Comparison of ENCODE assay signal across 1 cellular context in the genomic region with DNA sequence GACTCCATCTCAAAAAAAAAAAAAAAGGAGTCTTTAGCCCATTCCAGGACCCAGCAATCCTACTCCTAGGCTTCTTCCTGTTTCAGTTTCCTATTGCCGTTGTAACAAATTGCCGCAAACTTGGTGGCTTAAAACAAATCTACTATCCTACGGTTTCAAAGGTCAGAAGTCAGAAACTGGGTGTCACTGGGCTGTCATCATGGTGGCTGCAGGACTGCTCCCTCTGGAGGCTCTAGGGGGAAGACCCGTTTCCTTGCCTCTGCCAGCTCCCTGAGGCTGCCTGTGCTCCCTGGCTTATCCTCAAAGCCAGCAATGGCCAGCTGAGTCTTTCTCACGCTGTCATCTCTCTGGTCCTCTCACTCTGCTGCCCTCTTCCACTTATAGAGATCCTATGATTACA.
TF ChIP-seq lines count a peak whose summit lies in the region.

No MANE protein-coding gene starts in this region.

TF ChIP-seq in H1, 55 proteins besides CTCF, POLR2A, EP300 and RAD21 (continued from another document):
- TF ChIP-seq, protein P1, sequence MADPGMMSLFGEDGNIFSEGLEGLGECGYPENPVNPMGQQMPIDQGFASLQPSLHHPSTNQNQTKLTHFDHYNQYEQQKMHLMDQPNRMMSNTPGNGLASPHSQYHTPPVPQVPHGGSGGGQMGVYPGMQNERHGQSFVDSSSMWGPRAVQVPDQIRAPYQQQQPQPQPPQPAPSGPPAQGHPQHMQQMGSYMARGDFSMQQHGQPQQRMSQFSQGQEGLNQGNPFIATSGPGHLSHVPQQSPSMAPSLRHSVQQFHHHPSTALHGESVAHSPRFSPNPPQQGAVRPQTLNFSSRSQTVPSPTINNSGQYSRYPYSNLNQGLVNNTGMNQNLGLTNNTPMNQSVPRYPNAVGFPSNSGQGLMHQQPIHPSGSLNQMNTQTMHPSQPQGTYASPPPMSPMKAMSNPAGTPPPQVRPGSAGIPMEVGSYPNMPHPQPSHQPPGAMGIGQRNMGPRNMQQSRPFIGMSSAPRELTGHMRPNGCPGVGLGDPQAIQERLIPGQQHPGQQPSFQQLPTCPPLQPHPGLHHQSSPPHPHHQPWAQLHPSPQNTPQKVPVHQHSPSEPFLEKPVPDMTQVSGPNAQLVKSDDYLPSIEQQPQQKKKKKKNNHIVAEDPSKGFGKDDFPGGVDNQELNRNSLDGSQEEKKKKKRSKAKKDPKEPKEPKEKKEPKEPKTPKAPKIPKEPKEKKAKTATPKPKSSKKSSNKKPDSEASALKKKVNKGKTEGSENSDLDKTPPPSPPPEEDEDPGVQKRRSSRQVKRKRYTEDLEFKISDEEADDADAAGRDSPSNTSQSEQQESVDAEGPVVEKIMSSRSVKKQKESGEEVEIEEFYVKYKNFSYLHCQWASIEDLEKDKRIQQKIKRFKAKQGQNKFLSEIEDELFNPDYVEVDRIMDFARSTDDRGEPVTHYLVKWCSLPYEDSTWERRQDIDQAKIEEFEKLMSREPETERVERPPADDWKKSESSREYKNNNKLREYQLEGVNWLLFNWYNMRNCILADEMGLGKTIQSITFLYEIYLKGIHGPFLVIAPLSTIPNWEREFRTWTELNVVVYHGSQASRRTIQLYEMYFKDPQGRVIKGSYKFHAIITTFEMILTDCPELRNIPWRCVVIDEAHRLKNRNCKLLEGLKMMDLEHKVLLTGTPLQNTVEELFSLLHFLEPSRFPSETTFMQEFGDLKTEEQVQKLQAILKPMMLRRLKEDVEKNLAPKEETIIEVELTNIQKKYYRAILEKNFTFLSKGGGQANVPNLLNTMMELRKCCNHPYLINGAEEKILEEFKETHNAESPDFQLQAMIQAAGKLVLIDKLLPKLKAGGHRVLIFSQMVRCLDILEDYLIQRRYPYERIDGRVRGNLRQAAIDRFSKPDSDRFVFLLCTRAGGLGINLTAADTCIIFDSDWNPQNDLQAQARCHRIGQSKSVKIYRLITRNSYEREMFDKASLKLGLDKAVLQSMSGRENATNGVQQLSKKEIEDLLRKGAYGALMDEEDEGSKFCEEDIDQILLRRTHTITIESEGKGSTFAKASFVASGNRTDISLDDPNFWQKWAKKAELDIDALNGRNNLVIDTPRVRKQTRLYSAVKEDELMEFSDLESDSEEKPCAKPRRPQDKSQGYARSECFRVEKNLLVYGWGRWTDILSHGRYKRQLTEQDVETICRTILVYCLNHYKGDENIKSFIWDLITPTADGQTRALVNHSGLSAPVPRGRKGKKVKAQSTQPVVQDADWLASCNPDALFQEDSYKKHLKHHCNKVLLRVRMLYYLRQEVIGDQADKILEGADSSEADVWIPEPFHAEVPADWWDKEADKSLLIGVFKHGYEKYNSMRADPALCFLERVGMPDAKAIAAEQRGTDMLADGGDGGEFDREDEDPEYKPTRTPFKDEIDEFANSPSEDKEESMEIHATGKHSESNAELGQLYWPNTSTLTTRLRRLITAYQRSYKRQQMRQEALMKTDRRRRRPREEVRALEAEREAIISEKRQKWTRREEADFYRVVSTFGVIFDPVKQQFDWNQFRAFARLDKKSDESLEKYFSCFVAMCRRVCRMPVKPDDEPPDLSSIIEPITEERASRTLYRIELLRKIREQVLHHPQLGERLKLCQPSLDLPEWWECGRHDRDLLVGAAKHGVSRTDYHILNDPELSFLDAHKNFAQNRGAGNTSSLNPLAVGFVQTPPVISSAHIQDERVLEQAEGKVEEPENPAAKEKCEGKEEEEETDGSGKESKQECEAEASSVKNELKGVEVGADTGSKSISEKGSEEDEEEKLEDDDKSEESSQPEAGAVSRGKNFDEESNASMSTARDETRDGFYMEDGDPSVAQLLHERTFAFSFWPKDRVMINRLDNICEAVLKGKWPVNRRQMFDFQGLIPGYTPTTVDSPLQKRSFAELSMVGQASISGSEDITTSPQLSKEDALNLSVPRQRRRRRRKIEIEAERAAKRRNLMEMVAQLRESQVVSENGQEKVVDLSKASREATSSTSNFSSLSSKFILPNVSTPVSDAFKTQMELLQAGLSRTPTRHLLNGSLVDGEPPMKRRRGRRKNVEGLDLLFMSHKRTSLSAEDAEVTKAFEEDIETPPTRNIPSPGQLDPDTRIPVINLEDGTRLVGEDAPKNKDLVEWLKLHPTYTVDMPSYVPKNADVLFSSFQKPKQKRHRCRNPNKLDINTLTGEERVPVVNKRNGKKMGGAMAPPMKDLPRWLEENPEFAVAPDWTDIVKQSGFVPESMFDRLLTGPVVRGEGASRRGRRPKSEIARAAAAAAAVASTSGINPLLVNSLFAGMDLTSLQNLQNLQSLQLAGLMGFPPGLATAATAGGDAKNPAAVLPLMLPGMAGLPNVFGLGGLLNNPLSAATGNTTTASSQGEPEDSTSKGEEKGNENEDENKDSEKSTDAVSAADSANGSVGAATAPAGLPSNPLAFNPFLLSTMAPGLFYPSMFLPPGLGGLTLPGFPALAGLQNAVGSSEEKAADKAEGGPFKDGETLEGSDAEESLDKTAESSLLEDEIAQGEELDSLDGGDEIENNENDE (IDR thresholded peaks at IDR 0.05; ENCODE audit: insufficient replicate concordance, low read length), result no peak
- TF ChIP-seq SAP30 (IDR thresholded peaks at IDR 0.05; ENCODE audit: insufficient read depth, insufficient replicate concordance, low read length), result no peak
- TF ChIP-seq CBX8 (IDR thresholded peaks at IDR 0.05; ENCODE audit: borderline replicate concordance, low read depth, low read length), result no peak
- TF ChIP-seq BACH1 (IDR thresholded peaks at IDR 0.05; ENCODE audit: low read length), result no peak
- no peak for TF ChIP-seq SP1 (IDR thresholded peaks at IDR 0.05; ENCODE audit: low read depth, low read length)
- no peak for TF ChIP-seq HDAC6 (IDR thresholded peaks at IDR 0.05; ENCODE audit: low read depth, low read length)
- TF ChIP-seq YY1 (IDR thresholded peaks at IDR 0.05; ENCODE audit: low read depth, low read length), result peak; percentile 82
- TF ChIP-seq SIN3A (conservative IDR thresholded peaks at IDR 0.05 in 1 of 2, IDR thresholded peaks at IDR 0.05 in 1 of 2; ENCODE audit: low read depth in 1 of 2, low read length in 2 of 2), result peak; percentile 73 to 86; a peak in 3 of 4 replicates
- no peak for TF ChIP-seq POU5F1 (IDR thresholded peaks at IDR 0.05; ENCODE audit: low read depth, low read length)
- TF ChIP-seq GTF2F1 (IDR thresholded peaks at IDR 0.05; ENCODE audit: borderline replicate concordance, low read depth, low read length), result no peak
